ENCODE assay signal across 18 cellular contexts in genomic region chr5:157801-158200, GRCh38. TPM values are rescaled to one million over a fixed set of nuclear protein-coding genes. Genes with fewer than 3 reads are reported as not detected.
A peak's percentile ranks its signal among the peaks of the same experiment; 100 is the strongest.
DNase-seq lines count a peak whose midpoint lies in the region; ATAC-seq, FAIRE-seq and TF ChIP-seq lines count a peak whose summit lies in the region.
"Had no signal": no experiment of that assay in that cellular context is flagged by ENCODE, and none has a peak within 500 bp of the region (broad histone marks: within the 10 kb centered on the region; RNA-seq: fewer than 3 reads in every experiment).

No MANE protein-coding gene starts in this region.

- no peak overlapping the region for H3K56ac ChIP-seq in H1 (replicated peaks; ENCODE audit: insufficient read length, low read depth, low read length)

- no peaks in the 10 kb centered on the region for H3K9me3 ChIP-seq in BLaER1
- H3K9me3 ChIP-seq in H1 (ENCODE audit: insufficient read depth in 2 of 2, low read depth in 1 of 2, low read length in 1 of 2) = no peaks in the 10 kb centered on the region

- H3K4me3 ChIP-seq in BLaER1 (no peak overlapping the region; the same call in 1 of the 2 replicates), H7 (ENCODE audit: insufficient read depth, low read depth, low read length) (no peak overlapping the region), H1 (ENCODE audit: extremely low read depth in 1 of 4, insufficient read depth in 2 of 4, low read depth in 3 of 4, low read length in 4 of 4) (no peak overlapping the region)

- no peak for TF ChIP-seq CTCF in H1 (IDR thresholded peaks at IDR 0.05; ENCODE audit: control extremely low read depth in 1 of 3, insufficient read depth in 1 of 3, low read depth in 1 of 3, low read length in 3 of 3)

- H3K23me2 ChIP-seq in H1 (ENCODE audit: low read depth, low read length) = no peaks in the 10 kb centered on the region

- 98% methylated on average over 10 of the region's 11 CpGs; no CpG with 5 or more reads in 1 of the 2 experiments for WGBS in H1 (ENCODE audit: extremely low coverage in 1 of 2, insufficient coverage in 1 of 2, insufficient read length in 1 of 2, insufficient replicate concordance in 2 of 2, low coverage in 1 of 2, low lambda C conversion rate in 2 of 2, missing lambda C conversion rate in 1 of 2), 2 experiments

- CTCF ChIA-PET in H1 (lab: Charles Lee; ENCODE audit: partially characterized antibody) = interaction anchor here (0.5 kb wide), 1 partner anchor 9 kb away, joined by 3 read pairs; no protein-coding TSS in a partner anchor

- H3K27ac ChIP-seq in BLaER1 (peak overlapping the region; percentile 85; the same call in 1 of the 2 replicates), H1 (ENCODE audit: low read depth, low read length) (no peak overlapping the region)
- H3K27ac ChIP-seq: RWPE1 had no signal

- no peak overlapping the region for H3K9ac ChIP-seq in BLaER1
- no peak overlapping the region for H3K9ac ChIP-seq in H1 (replicated peaks in 1 of 4; ENCODE audit: extremely low read depth in 1 of 4, low read depth in 3 of 4, low read length in 3 of 4)

- no peak overlapping the region for H4K8ac ChIP-seq in H1 (ENCODE audit: extremely low read depth, insufficient read depth, low read length)

- H4K91ac ChIP-seq in H1 (replicated peaks; ENCODE audit: insufficient read length, low read length) = no peak overlapping the region

- no peak for FAIRE-seq in H1 (lab: Jason Lieb, UNC)
- FAIRE-seq: GM19239 had no signal

- DNase-seq in H7 (peak; percentile 41), H1 (ENCODE audit: low read depth in 1 of 2, low spot score in 2 of 2) (peak in 1 of 2 experiments; percentile 41), posterior vena cava (ENCODE audit: low spot score) (peak; percentile 29), SKM-1 treated with dmso at 0.1 percent for 144 hours (lab: John Stamatoyannopoulos, UW; ENCODE audit: unreplicated experiment) (no peak)
- DNase-seq: CD4-positive, alpha-beta T cell; HCEC 1CT; KBM-7; MV-4-11; NCI-H1417 treated with DMSO at 0.1 percent for 48 hours; NCI-H2029 treated with DMSO at 0.1 percent for 48 hours; NCI-H774; PC-3 had no signal

- POLR2A ChIA-PET in H1 (lab: Charles Lee; ENCODE audit: partially characterized antibody) = no interaction called here

- no peak overlapping the region for H3K18ac ChIP-seq in H1 (ENCODE audit: extremely low read depth, low read length)

- H4K20me1 ChIP-seq in BLaER1 (peaks cover 21% of the 10 kb centered on the region), H1 (replicated peaks in 1 of 2; ENCODE audit: control insufficient read depth in 1 of 2, insufficient read depth in 2 of 2, low read length in 2 of 2) (peaks cover 0 to 4% of the 10 kb centered on the region in 2 experiments)

- H2BK120ac ChIP-seq in H1 (replicated peaks; ENCODE audit: low read depth, low read length) = no peak overlapping the region

- H2BK15ac ChIP-seq in H1 (ENCODE audit: low read length) = no peak overlapping the region

- ATAC-seq in HG03565 (IDR thresholded peaks at IDR 0.05; ENCODE audit: unreplicated experiment) (no peak), HG03521 (IDR thresholded peaks at IDR 0.05; ENCODE audit: unreplicated experiment) (no peak)
- ATAC-seq: PC-3 had no signal

- H3K4me1 ChIP-seq in BLaER1 = peaks cover 100% of the 10 kb centered on the region
- peaks cover 0 to 2% (median 0%) of the 10 kb centered on the region in 4 experiments; a peak in 2 of 7 replicates for H3K4me1 ChIP-seq in H1 (replicated peaks in 1 of 4; ENCODE audit: control insufficient read depth in 3 of 4, insufficient read depth in 4 of 4, low read length in 3 of 4)

- no peak overlapping the region for H4K5ac ChIP-seq in H1 (ENCODE audit: insufficient read length, low read depth, low read length)

- no peaks in the 10 kb centered on the region; the same call in 1 of the 2 replicates for H3K79me1 ChIP-seq in H1 (ENCODE audit: low read depth, low read length)

- H2BK5ac ChIP-seq in H1 (ENCODE audit: low read depth, low read length) = no peak overlapping the region

- H3K14ac ChIP-seq in H1 (ENCODE audit: insufficient read length) = no peak overlapping the region

- intact Hi-C loops in posterior vena cava (cut with DNase I) = no loop called here

- no peak overlapping the region for H2AFZ ChIP-seq in H1 (ENCODE audit: low read length)

- no peak overlapping the region for H2BK12ac ChIP-seq in H1 (ENCODE audit: low read depth, low read length)

- TF ChIP-seq POLR2A in H1 (IDR thresholded peaks at IDR 0.05; ENCODE audit: control extremely low read depth in 1 of 2, low read depth in 2 of 2, low read length in 2 of 2) = no peak

- no peak overlapping the region for H2AK5ac ChIP-seq in H1 (ENCODE audit: low read depth, low read length)

- H3K79me2 ChIP-seq in H1 (ENCODE audit: control insufficient read depth in 1 of 2, insufficient read depth in 2 of 2, low read length in 2 of 2) = no peaks in the 10 kb centered on the region

- H3K4me2 ChIP-seq in BLaER1 (peak overlapping the region; percentile 82), H1 (ENCODE audit: insufficient read depth in 1 of 2, low read depth in 2 of 2, low read length in 2 of 2) (no peak overlapping the region)

- TF ChIP-seq RAD21 in H1 (IDR thresholded peaks at IDR 0.05 in 1 of 2, conservative IDR thresholded peaks at IDR 0.05 in 1 of 2; ENCODE audit: low read depth in 2 of 2, low read length in 2 of 2) = no peak

- H3K27me3 ChIP-seq in BLaER1 (no peaks in the 10 kb centered on the region), H7 (ENCODE audit: control insufficient read depth, insufficient read depth, low read length) (no peaks in the 10 kb centered on the region), H1 (replicated peaks in 1 of 4; ENCODE audit: control insufficient read depth in 3 of 4, extremely low read depth in 1 of 4, insufficient read depth in 3 of 4, low read length in 3 of 4) (no peaks in the 10 kb centered on the region)

- H3K4ac ChIP-seq in H1 (replicated peaks; ENCODE audit: insufficient read length, low read depth, low read length) = no peak overlapping the region

- TF ChIP-seq EP300 in H1 (IDR thresholded peaks at IDR 0.05; ENCODE audit: borderline replicate concordance in 1 of 2, low read depth in 2 of 2, low read length in 2 of 2) = no peak

- no peak overlapping the region for H3K23ac ChIP-seq in H1 (ENCODE audit: insufficient read length)

- H3K36me3 ChIP-seq in BLaER1 (peaks cover 76% of the 10 kb centered on the region), H7 (replicated peaks; ENCODE audit: control insufficient read depth, insufficient read depth, low read length) (peaks cover 37% of the 10 kb centered on the region), H1 (ENCODE audit: control insufficient read depth in 2 of 4, insufficient read depth in 4 of 4, low read length in 3 of 4) (peaks cover 14 to 77% (median 36%) of the 10 kb centered on the region in 4 experiments; a peak in 6 of 8 replicates)

- H2BK20ac ChIP-seq in H1 (ENCODE audit: low read length) = no peak overlapping the region

TF ChIP-seq in H1, 55 proteins besides CTCF, POLR2A, EP300 and RAD21:
- TF ChIP-seq POLR2AphosphoS5 (IDR thresholded peaks at IDR 0.05; ENCODE audit: low read depth, low read length) = peak; percentile 25; the same call in 1 of the 2 replicates
- no peak for TF ChIP-seq FOSL1 (IDR thresholded peaks at IDR 0.05; ENCODE audit: insufficient read depth, low read depth, low read length)

RNA-seq across cellular contexts. Expression of gene LRRC14B, which starts 33.5 kb away (rescaled TPM):
- 0.44 TPM in 1 of 2 replicates, not detected in the other for total RNA-seq in H7 (2014; rRNA removed; shearing (Covaris generic))
- not detected in 2 replicates for total RNA-seq in H1 (2021; fragmentation: NEBNext Ultra II Directional; extraction: Animal tissue kit (Norgen Biotek cat#: 25700))
- not detected in 2 replicates for polyA plus RNA-seq in H1 (2011; rRNA removed)
- polyA plus RNA-seq in H1 (2011; cell fraction: cytosol; rRNA removed) = not detected
- polyA plus RNA-seq in H1 (2011; cell fraction: nucleus; rRNA removed) = not detected
- polyA plus RNA-seq in H1 (2012, experiment 1 of 2) = not detected in 4 replicates
- not detected for polyA plus RNA-seq in H1 (2012, experiment 2 of 2)
- not detected for polyA plus RNA-seq in H1 (2013, experiment 1 of 2)
- polyA plus RNA-seq in H1 (2013, experiment 2 of 2) = not detected
- not detected in 2 replicates for polyA minus RNA-seq in H1 (2011; rRNA and poly(A)+ RNA removed)
- polyA minus RNA-seq in H1 (2011; cell fraction: cytosol; rRNA and poly(A)+ RNA removed) = not detected
- polyA minus RNA-seq in H1 (2011; cell fraction: nucleus; rRNA and poly(A)+ RNA removed) = not detected
- not detected for total RNA-seq in posterior vena cava
- total RNA-seq: NCI-H460, PC-3 had no signal
